ENCODE assay signal across 9 cellular contexts in genomic region chr3:167350245-167350862, GRCh38. TPM values are rescaled to one million over a fixed set of nuclear protein-coding genes. Genes with fewer than 3 reads are reported as not detected.
A peak's percentile ranks its signal among the peaks of the same experiment; 100 is the strongest.
DNase-seq lines count a peak whose midpoint lies in the region; ATAC-seq, FAIRE-seq and TF ChIP-seq lines count a peak whose summit lies in the region.
"Had no signal": no experiment of that assay in that cellular context is flagged by ENCODE, and none has a peak within 500 bp of the region (broad histone marks: within the 10 kb centered on the region; RNA-seq: fewer than 3 reads in every experiment).

No MANE protein-coding gene starts in this region.

- FAIRE-seq in pancreas (lab: Jason Lieb, UNC) = peak; percentile 65

- H3K27me3 ChIP-seq in pancreas = peaks cover 0 to 5% (median 2%) of the 10 kb centered on the region in 4 donors
- H3K27me3 ChIP-seq in ovary = no peaks in the 10 kb centered on the region

- intact Hi-C loops in pancreas (cut with DNase I) (no loop called here), ovary (cut with DNase I) (no loop called here)

- no peak for TF ChIP-seq EP300 in ovary (IDR thresholded peaks at IDR 0.05)

- no peak for TF ChIP-seq POLR2A in ovary (IDR thresholded peaks at IDR 0.05)

- H3K4me1 ChIP-seq in pancreas (peaks cover 0 to 15% (median 5%) of the 10 kb centered on the region in 3 donors), ovary (ENCODE audit: insufficient read depth) (no peaks in the 10 kb centered on the region)

- H3K27ac Mint-ChIP-seq in brain = no peak overlapping the region

- H3K27ac ChIP-seq in pancreas (no peak overlapping the region), ovary (no peak overlapping the region)

- H3K36me3 Mint-ChIP-seq in brain = no peaks in the 10 kb centered on the region

- ATAC-seq in pancreas = peak in 3 of 4 donors; percentile 77 to 84 (median 80)
- no peak for ATAC-seq in HG02588 (IDR thresholded peaks at IDR 0.05; ENCODE audit: unreplicated experiment)

- DNase-seq in NCI-H1694 treated with DMSO at 0.1 percent for 48 hours (lab: John Stamatoyannopoulos, UW) (peak; percentile 12), NCI-H1694 (lab: John Stamatoyannopoulos, UW) (no peak), NCI-H146 (lab: John Stamatoyannopoulos, UW) (peak; percentile 56), pancreas (peak in 1 of 6 donors; percentile 18), ovary (no peak)
- no peak for DNase-seq in NK-92 treated with Interleukin-12 subunit alpha and Interleukin-12 subunit beta, amount 100 ng/mL, for 24 hours (lab: John Stamatoyannopoulos, UW)

- H3K36me3 ChIP-seq in pancreas = no peaks in the 10 kb centered on the region
- H3K36me3 ChIP-seq in ovary = no peaks in the 10 kb centered on the region

- WGBS in pancreas, 2 donors = 4 to 6% methylated on average over 2 of the region's 2 CpGs
- WGBS in ovary, 3 donors = 15 to 33% (median 25%) methylated on average over 2 of the region's 2 CpGs

- H3K4me3 ChIP-seq in pancreas (no peak overlapping the region), ovary (no peak overlapping the region)

- no peaks in the 10 kb centered on the region for H3K4me1 Mint-ChIP-seq in brain

- H3K4me3 Mint-ChIP-seq in brain = no peak overlapping the region

- H3K9me3 ChIP-seq in pancreas (no peaks in the 10 kb centered on the region), ovary (no peaks in the 10 kb centered on the region)

- no peaks in the 10 kb centered on the region for H3K9me3 Mint-ChIP-seq in brain

- H3K27me3 Mint-ChIP-seq in brain = no peaks in the 10 kb centered on the region

- peak; percentile 77 to 88 for TF ChIP-seq CTCF in brain (conservative IDR thresholded peaks at IDR 0.05)
- TF ChIP-seq CTCF in pancreas (IDR thresholded peaks at IDR 0.05) = peak in 3 of 4 donors; percentile 39 to 60 (median 55)
- TF ChIP-seq CTCF in ovary (IDR thresholded peaks at IDR 0.05) = no peak

RNA-seq across cellular contexts. Expression of gene ZBBX, which starts 29.7 kb away (rescaled TPM):
- not detected for polyA plus RNA-seq in brain (ENCODE audit: insufficient read depth, low read depth, low replicate concordance)
- total RNA-seq in pancreas = not detected
- polyA plus RNA-seq in pancreas = under 1 TPM in 1 of 2 donors, not detected in 1; 0.26 TPM
- total RNA-seq in ovary = 10 to 100 TPM in 1 of 7 donors, 1 to 10 TPM in 2, under 1 TPM in 3, not detected in 1; 0.18 to 38.9 (median 1.1) TPM
- polyA plus RNA-seq in ovary = under 1 TPM in 1 of 2 donors, not detected in 1; 0.20 TPM
- polyA plus RNA-seq: BJ had no signal

Comparison
In these comparisons a context has a peak if more than half of its experiments do, and no peak if none do; other contexts are left out.
1. DNase-seq: peak in NCI-H1694 treated with DMSO at 0.1 percent for 48 hours (single experiment) and NCI-H146 (single experiment); none in NCI-H1694 (single experiment), NK-92 treated with Interleukin-12 subunit alpha and Interleukin-12 subunit beta, amount 100 ng/mL, for 24 hours (single experiment) and ovary (0 of 5).
2. CTCF ChIP-seq: peak in brain (2 of 2) and pancreas (3 of 4); none in ovary (0 of 3).